Comparison of ENCODE assay signal across 18 cellular contexts in genomic region chr3:127216415-127217261, GRCh38. TPM values are rescaled to one million over a fixed set of nuclear protein-coding genes. Genes with fewer than 3 reads are reported as not detected.
A peak's percentile ranks its signal among the peaks of the same experiment; 100 is the strongest.
DNase-seq lines count a peak whose midpoint lies in the region; ATAC-seq and TF ChIP-seq lines count a peak whose summit lies in the region.
"Had no signal": no experiment of that assay in that cellular context is flagged by ENCODE, and none has a peak within 500 bp of the region (broad histone marks: within the 10 kb centered on the region; RNA-seq: fewer than 3 reads in every experiment).

No MANE protein-coding gene starts in this region.

- no peaks in the 10 kb centered on the region for H3K4me1 ChIP-seq in CD8-positive, alpha-beta T cell (ENCODE audit: insufficient read depth, low read length)
- H3K4me1 ChIP-seq: parathyroid adenoma had no signal

- H3K27ac Mint-ChIP-seq in chondrocyte (ENCODE audit: unreplicated experiment) = no peak overlapping the region
- H3K27ac Mint-ChIP-seq in CD8-positive, alpha-beta T cell = no peak overlapping the region
- H3K27ac Mint-ChIP-seq: brain; T-helper 1 cell treated with Interleukin-12 subunit alpha and Interleukin-12 subunit beta and Interleukin-4 antibody, amounts not matched to agents 30 μg/mL and 1 μg/mL, for 36 hours had no signal

- H3K4me3 ChIP-seq in GM06990 (replicated peaks; ENCODE audit: low read depth, low read length) = peak overlapping the region; percentile 4; the same call in 1 of the 2 replicates
- H3K4me3 ChIP-seq in fibroblast of mammary gland (ENCODE audit: control insufficient read depth, low read depth, low read length) = no peak overlapping the region
- no peak overlapping the region for H3K4me3 ChIP-seq in CD8-positive, alpha-beta T cell (ENCODE audit: low read depth, low read length)

- no peak overlapping the region for H3K4me3 Mint-ChIP-seq in chondrocyte (ENCODE audit: unreplicated experiment)
- no peak overlapping the region for H3K4me3 Mint-ChIP-seq in CD8-positive, alpha-beta T cell
- no peak overlapping the region for H3K4me3 Mint-ChIP-seq in activated T-cell treated with anti-CD3 and anti-CD28 coated beads, Interleukin-2, amount 50 U/mL, for 4 hours
- H3K4me3 Mint-ChIP-seq: brain; T-helper 1 cell treated with Interleukin-12 subunit alpha and Interleukin-12 subunit beta and Interleukin-4 antibody, amounts not matched to agents 30 μg/mL and 1 μg/mL, for 36 hours had no signal

- H3K9me3 ChIP-seq in CD8-positive, alpha-beta T cell (ENCODE audit: low read length) = no peaks in the 10 kb centered on the region

- H3K27me3 Mint-ChIP-seq in chondrocyte (ENCODE audit: low read depth) = peaks cover 31% of the 10 kb centered on the region
- H3K27me3 Mint-ChIP-seq in CD8-positive, alpha-beta T cell (ENCODE audit: low read depth) = peaks cover 6% of the 10 kb centered on the region
- H3K27me3 Mint-ChIP-seq in activated T-cell treated with anti-CD3 and anti-CD28 coated beads, Interleukin-2, amount 50 U/mL, for 4 hours (ENCODE audit: low read depth) = peaks cover 21% of the 10 kb centered on the region

- peaks cover 7% of the 10 kb centered on the region for H3K4me1 Mint-ChIP-seq in chondrocyte (ENCODE audit: low read depth)
- no peaks in the 10 kb centered on the region for H3K4me1 Mint-ChIP-seq in CD8-positive, alpha-beta T cell (ENCODE audit: low read depth)
- no peaks in the 10 kb centered on the region for H3K4me1 Mint-ChIP-seq in activated T-cell treated with anti-CD3 and anti-CD28 coated beads, Interleukin-2, amount 50 U/mL, for 4 hours (ENCODE audit: low read depth)

- CTCF ChIA-PET in CD8-positive, alpha-beta T cell (lab: Charles Lee) = no interaction called here

- POLR2A ChIA-PET in CD8-positive, alpha-beta T cell (lab: Charles Lee) = no interaction called here

- DNase-seq in GM06990 (ENCODE audit: extremely low read depth, insufficient read length) = no peak
- peak; percentile 37 for DNase-seq in fibroblast of mammary gland (ENCODE audit: low read depth)
- DNase-seq in NCI-H1092 treated with DMSO at 0.1 percent for 48 hours (lab: John Stamatoyannopoulos, UW) = no peak
- no peak for DNase-seq in chondrocyte (ENCODE audit: low spot score)
- no peak for DNase-seq in CD8-positive, alpha-beta T cell
- no peak for DNase-seq in activated T-cell treated with anti-CD3 and anti-CD28 coated beads, Interleukin-2, amount 50 U/mL, for 4 hours
- DNase-seq: AML-193; DMS53; effector CD8-positive, alpha-beta T cell; stimulated activated CD4-positive, alpha-beta T cell treated with anti-CD3 and anti-CD28 coated beads, Interleukin-15, amount 100 ng/mL, for 24 hours had no signal

- intact Hi-C loops in CD8-positive, alpha-beta T cell (cut with DNase I, micrococcal nuclease) = no loop called here

- no peaks in the 10 kb centered on the region for H3K27me3 ChIP-seq in GM06990 (replicated peaks; ENCODE audit: control insufficient read depth, insufficient read depth, low read length)
- H3K27me3 ChIP-seq in CD8-positive, alpha-beta T cell (ENCODE audit: insufficient read depth, low read length) = peaks cover 3% of the 10 kb centered on the region

- no peaks in the 10 kb centered on the region for H3K36me3 ChIP-seq in GM06990 (ENCODE audit: control insufficient read depth, insufficient read depth, low read length)
- no peaks in the 10 kb centered on the region for H3K36me3 ChIP-seq in CD8-positive, alpha-beta T cell (ENCODE audit: insufficient read depth, low read length)

- TF ChIP-seq CTCF in GM06990 (IDR thresholded peaks at IDR 0.05; ENCODE audit: insufficient read depth, low read length, poor library complexity, severe bottlenecking) (no peak), fibroblast of mammary gland (conservative IDR thresholded peaks at IDR 0.05; ENCODE audit: control insufficient read depth, insufficient read depth, low read depth, low read length) (no peak), chondrocyte (IDR thresholded peaks at IDR 0.05) (no peak)
- TF ChIP-seq CTCF in CD8-positive, alpha-beta T cell (IDR thresholded peaks at IDR 0.05) = no peak

- H3K9me3 Mint-ChIP-seq in chondrocyte (ENCODE audit: low read depth) = peaks cover 7% of the 10 kb centered on the region
- H3K9me3 Mint-ChIP-seq in CD8-positive, alpha-beta T cell = no peaks in the 10 kb centered on the region
- no peaks in the 10 kb centered on the region for H3K9me3 Mint-ChIP-seq in activated T-cell treated with anti-CD3 and anti-CD28 coated beads, Interleukin-2, amount 50 U/mL, for 4 hours
- H3K9me3 Mint-ChIP-seq: T-helper 1 cell treated with Interleukin-12 subunit alpha and Interleukin-12 subunit beta and Interleukin-4 antibody, amounts not matched to agents 30 μg/mL and 1 μg/mL, for 36 hours had no signal

- no peaks in the 10 kb centered on the region for H3K36me3 Mint-ChIP-seq in chondrocyte (ENCODE audit: low read depth)
- H3K36me3 Mint-ChIP-seq in CD8-positive, alpha-beta T cell = no peaks in the 10 kb centered on the region
- H3K36me3 Mint-ChIP-seq in activated T-cell treated with anti-CD3 and anti-CD28 coated beads, Interleukin-2, amount 50 U/mL, for 4 hours (ENCODE audit: insufficient read depth) = no peaks in the 10 kb centered on the region
- H3K36me3 Mint-ChIP-seq: brain had no signal

- no peak overlapping the region for H3K27ac ChIP-seq in CD8-positive, alpha-beta T cell (ENCODE audit: low read depth, low read length)
- H3K27ac ChIP-seq: parathyroid adenoma had no signal

- ATAC-seq in GM19463 (IDR thresholded peaks at IDR 0.05; ENCODE audit: unreplicated experiment) = peak; percentile 57
- peak; percentile 51 for ATAC-seq in HG03442 (IDR thresholded peaks at IDR 0.05; ENCODE audit: unreplicated experiment)
- no peak for ATAC-seq in CD8-positive, alpha-beta T cell
- no peak for ATAC-seq in activated T-cell treated with anti-CD3 and anti-CD28 coated beads, Interleukin-2, amount 50 U/mL, for 4 hours

RNA-seq across cellular contexts. Expression of gene PRR23E, which starts 23.7 kb away (rescaled TPM):
- not detected in 3 replicates for total RNA-seq in chondrocyte
- not detected for total RNA-seq in CD8-positive, alpha-beta T cell
- total RNA-seq in activated T-cell treated with anti-CD3 and anti-CD28 coated beads, Interleukin-2, amount 50 U/mL, for 4 hours = not detected
- total RNA-seq: frontal cortex, MCF 10A, mononuclear cell had no signal

Comparison
In these comparisons a context has a peak if more than half of its experiments do, and no peak if none do; other contexts are left out.
1. ATAC-seq: peak in GM19463 (single experiment) and HG03442 (single experiment); none in CD8-positive, alpha-beta T cell (single experiment) and activated T-cell treated with anti-CD3 and anti-CD28 coated beads, Interleukin-2, amount 50 U/mL, for 4 hours (0 of 2).